Comparison of ENCODE assay signal across 21 cellular contexts in genomic region chr17:78512976-78513375, GRCh38.
DNase-seq lines count a peak whose midpoint lies in the region; ATAC-seq, FAIRE-seq and TF ChIP-seq lines count a peak whose summit lies in the region.
"Had no signal": no experiment of that assay in that cellular context is flagged by ENCODE, and none has a peak within 500 bp of the region (broad histone marks: within the 10 kb centered on the region; RNA-seq: fewer than 3 reads in every experiment).

No MANE protein-coding gene starts in this region.

- H3K27me3 Mint-ChIP-seq in nephron progenitor cell (ENCODE audit: low read depth, poor library complexity): peaks cover 14% of the 10 kb centered on the region
- H3K27me3 Mint-ChIP-seq: CD4-positive, alpha-beta T cell had no signal

- H3K9me3 ChIP-seq in neuronal stem cell (replicated peaks in 1 of 2; ENCODE audit: control insufficient read depth in 2 of 2, insufficient read depth in 1 of 2, low read depth in 1 of 2, low read length in 2 of 2) (peaks cover 0 to 2% of the 10 kb centered on the region in 2 donors), spleen (no peaks in the 10 kb centered on the region)
- H3K9me3 ChIP-seq: BE2C, BLaER1, Caco-2 had no signal

- H2BK5ac ChIP-seq in neuronal stem cell (ENCODE audit: low read length): no peak overlapping the region

- H2BK15ac ChIP-seq in neuronal stem cell (ENCODE audit: low read length): no peak overlapping the region

- H3K4me1 Mint-ChIP-seq in nephron progenitor cell: peaks cover 6% of the 10 kb centered on the region

- WGBS in neuronal stem cell (ENCODE audit: extremely low coverage in 2 of 2, insufficient read length in 2 of 2, insufficient replicate concordance in 1 of 2), 2 donors: no CpG with 5 or more reads among the region's 4 CpGs
- 77 to 91% (median 80%) methylated on average over 4 of the region's 4 CpGs for WGBS in spleen, 5 donors

- intact Hi-C loops in spleen (cut with DNase I; ENCODE audit: low total_unique reads): no loop called here

- no peak overlapping the region for H4K8ac ChIP-seq in neuronal stem cell (ENCODE audit: low read depth, low read length)

- no peak overlapping the region for H3K18ac ChIP-seq in neuronal stem cell (ENCODE audit: low read length)

- DNase-seq in bronchial epithelial cell (ENCODE audit: low read depth): no peak
- DNase-seq in nephron progenitor cell: no peak
- DNase-seq in neuronal stem cell (ENCODE audit: low spot score): no peak
- no peak for DNase-seq in spleen
- DNase-seq: 8988T; ACHN; BE2C; C1 segment of cervical spinal cord; Caco-2; Calu3; CD4-positive, alpha-beta T cell; CD8-positive, alpha-beta T cell; DMS79 treated with DMSO at 0.1 percent for 48 hours; GF-D8 had no signal

- no peak overlapping the region for H3K14ac ChIP-seq in neuronal stem cell (ENCODE audit: low read length)

- H3K36me3 ChIP-seq in bronchial epithelial cell (ENCODE audit: control insufficient read depth, insufficient read depth, low read length) (no peaks in the 10 kb centered on the region), neuronal stem cell (replicated peaks in 1 of 2; ENCODE audit: control insufficient read depth in 2 of 2, insufficient read depth in 2 of 2, low read length in 2 of 2) (no peaks in the 10 kb centered on the region), spleen (no peaks in the 10 kb centered on the region)
- H3K36me3 ChIP-seq: BE2C, BLaER1 had no signal

- ATAC-seq in HG03565 (IDR thresholded peaks at IDR 0.05; ENCODE audit: unreplicated experiment): no peak
- ATAC-seq: CD8-positive, alpha-beta T cell had no signal

- H3K4me2 ChIP-seq in neuronal stem cell (ENCODE audit: insufficient read depth, low read length, poor library complexity, severe bottlenecking): no peak overlapping the region
- H3K4me2 ChIP-seq: BLaER1 had no signal

- H3K79me1 ChIP-seq in neuronal stem cell (ENCODE audit: low read depth, low read length): no peaks in the 10 kb centered on the region

- no peak overlapping the region for H3K9ac ChIP-seq in neuronal stem cell (ENCODE audit: low read depth, low read length, poor library complexity)
- H3K9ac ChIP-seq: BLaER1 had no signal

- H2AK5ac ChIP-seq in neuronal stem cell (ENCODE audit: low read depth, low read length): no peak overlapping the region

- H3K4me3 ChIP-seq in bronchial epithelial cell (ENCODE audit: low read depth, low read length) (no peak overlapping the region), neuronal stem cell (ENCODE audit: low read length in 2 of 2) (no peak overlapping the region), spleen (no peak overlapping the region)
- H3K4me3 ChIP-seq: BLaER1 had no signal

- H2AFZ ChIP-seq in neuronal stem cell (ENCODE audit: low read length): no peak overlapping the region

- no peak for TF ChIP-seq POLR2A in spleen (IDR thresholded peaks at IDR 0.05)

- no peak overlapping the region for H2BK12ac ChIP-seq in neuronal stem cell (ENCODE audit: low read length)

- H3K4me1 ChIP-seq in neuronal stem cell (ENCODE audit: control insufficient read depth in 2 of 2, insufficient read depth in 1 of 2, low read depth in 1 of 2, low read length in 2 of 2) (no peaks in the 10 kb centered on the region), spleen (no peaks in the 10 kb centered on the region)
- H3K4me1 ChIP-seq: Caco-2 had no signal

- no peak overlapping the region for H3K27ac ChIP-seq in neuronal stem cell (replicated peaks; ENCODE audit: low read length)
- no peak overlapping the region for H3K27ac ChIP-seq in spleen
- H3K27ac ChIP-seq: BLaER1 had no signal

- H4K91ac ChIP-seq in neuronal stem cell (ENCODE audit: low read depth, low read length, poor library complexity): no peak overlapping the region

- FAIRE-seq in bronchial epithelial cell (lab: Jason Lieb, UNC): peak; percentile 43
- FAIRE-seq: A204.1, D721Med, G401.6, GM12891, GM19239 had no signal

- no peak overlapping the region for H3K23ac ChIP-seq in neuronal stem cell (ENCODE audit: low read depth, low read length, poor library complexity)

- no peaks in the 10 kb centered on the region for H3K36me3 Mint-ChIP-seq in nephron progenitor cell (ENCODE audit: low read depth)
- H3K36me3 Mint-ChIP-seq: CD8-positive, alpha-beta T cell had no signal

- no peak overlapping the region for H2BK120ac ChIP-seq in neuronal stem cell (ENCODE audit: low read depth, low read length)

- TF ChIP-seq CTCF in bronchial epithelial cell (IDR thresholded peaks at IDR 0.05; ENCODE audit: insufficient read depth, low read length, severe bottlenecking) (no peak), nephron progenitor cell (IDR thresholded peaks at IDR 0.05) (no peak), spleen (IDR thresholded peaks at IDR 0.05 in 8 of 11, conservative IDR thresholded peaks at IDR 0.05 in 3 of 11) (no peak)

- H3K4me3 Mint-ChIP-seq in nephron progenitor cell: no peak overlapping the region
- H3K4me3 Mint-ChIP-seq: CD4-positive, alpha-beta T cell; CD8-positive, alpha-beta T cell had no signal

- peaks cover 22% of the 10 kb centered on the region for H3K9me3 Mint-ChIP-seq in nephron progenitor cell
- H3K9me3 Mint-ChIP-seq: CD4-positive, alpha-beta T cell; CD8-positive, alpha-beta T cell had no signal

- peak overlapping the region; percentile 59 for H3K27ac Mint-ChIP-seq in nephron progenitor cell
- H3K27ac Mint-ChIP-seq: CD4-positive, alpha-beta T cell; CD8-positive, alpha-beta T cell had no signal

- peaks cover 11% of the 10 kb centered on the region for H3K27me3 ChIP-seq in bronchial epithelial cell (ENCODE audit: control insufficient read depth, insufficient read depth, low read length)
- peaks cover 0 to 7% (median 0%) of the 10 kb centered on the region in 3 experiments for H3K27me3 ChIP-seq in neuronal stem cell (ENCODE audit: control insufficient read depth in 3 of 3, insufficient read depth in 3 of 3, low read depth in 1 of 3, low read length in 3 of 3)
- H3K27me3 ChIP-seq in spleen (replicated peaks in 1 of 7): peaks cover 0 to 6% (median 0%) of the 10 kb centered on the region in 7 donors
- H3K27me3 ChIP-seq: BE2C, BLaER1 had no signal

- H3K4ac ChIP-seq in neuronal stem cell (ENCODE audit: low read length): no peak overlapping the region
